ENCODE assay signal across 8 cellular contexts in genomic region chr17:2593846-2594656, GRCh38. TPM values are rescaled to one million over a fixed set of nuclear protein-coding genes. Genes with fewer than 3 reads are reported as not detected.
DNase-seq lines count a peak whose midpoint lies in the region; ATAC-seq and TF ChIP-seq lines count a peak whose summit lies in the region.

No MANE protein-coding gene starts in this region.

- H3K4me1 Mint-ChIP-seq in CD4-positive, CD25-positive, alpha-beta regulatory T cell: peaks cover 22 to 42% (median 34%) of the 10 kb centered on the region in 4 donors

- H3K27ac ChIP-seq in CD4-positive, CD25-positive, alpha-beta regulatory T cell (ENCODE audit: insufficient read depth, low read length, poor library complexity, severe bottlenecking): peak overlapping the region; percentile 98
- H3K27ac ChIP-seq in PC-3 (ENCODE audit: low read length) (peak overlapping the region; percentile 90), esophagus muscularis mucosa (replicated peaks in 1 of 4) (peak overlapping the region; percentile 97 to 99 (median 98))

- no TSS peak for BruUV-seq in PC-3 (replicated peaks; lab: Mats Ljungman, UMichigan)

- 0% methylated on average over 19 of the region's 73 CpGs for WGBS in esophagus muscularis mucosa

- peaks cover 38% of the 10 kb centered on the region for H4K20me1 ChIP-seq in PC-3 (ENCODE audit: low read length)

- peaks cover 45% of the 10 kb centered on the region for H3K4me1 ChIP-seq in CD4-positive, CD25-positive, alpha-beta regulatory T cell (ENCODE audit: control insufficient read depth, insufficient read depth, low read length, poor library complexity, severe bottlenecking)
- H3K4me1 ChIP-seq in PC-3 (ENCODE audit: insufficient read depth, low read length): peaks cover 27% of the 10 kb centered on the region
- H3K4me1 ChIP-seq in esophagus muscularis mucosa: peaks cover 47 to 58% (median 54%) of the 10 kb centered on the region in 4 donors

- peak overlapping the region; percentile 61 for H2AFZ ChIP-seq in PC-3 (ENCODE audit: low read length)

- peak; percentile 62 to 68 for ATAC-seq in CD4-positive, CD25-positive, alpha-beta regulatory T cell (ENCODE audit: low read depth in 2 of 2)
- ATAC-seq in GM19438 (IDR thresholded peaks at IDR 0.05; ENCODE audit: low read depth, unreplicated experiment): peak; percentile 53
- ATAC-seq in HG03571 (IDR thresholded peaks at IDR 0.05; ENCODE audit: unreplicated experiment): peak; percentile 51
- peak; percentile 42 for ATAC-seq in PC-3

- H3K9me2 ChIP-seq in PC-3 (replicated peaks; ENCODE audit: low read length): no peaks in the 10 kb centered on the region

- peak overlapping the region; percentile 93 to 100 (median 96) for H3K4me3 Mint-ChIP-seq in CD4-positive, CD25-positive, alpha-beta regulatory T cell

- POLR2A ChIA-PET in PC-3 (lab: Charles Lee; ENCODE audit: unreplicated experiment): interaction anchor here (0.5 to 0.7 kb wide), 4 partner anchors 18 to 160 kb away, joined by 3 to 12 read pairs (median 8); no protein-coding TSS in a partner anchor

- H3K27ac Mint-ChIP-seq in CD4-positive, CD25-positive, alpha-beta regulatory T cell: peak overlapping the region; percentile 82 to 97 (median 92)

- peak; percentile 74 to 90 (median 88) for DNase-seq in CD4-positive, CD25-positive, alpha-beta regulatory T cell
- peak; percentile 51 for DNase-seq in PC-3
- DNase-seq in activated T-cell treated with anti-CD3 and anti-CD28 coated beads, Interleukin-2, amount 50 U/mL, for 48 hours: peak; percentile 88
- DNase-seq in esophagus muscularis mucosa (ENCODE audit: extremely low spot score): peak; percentile 94
- peak; percentile 82 for DNase-seq in myocyte (ENCODE audit: low read depth)
- peak; percentile 54 to 72 for DNase-seq in stimulated activated CD8-positive, alpha-beta memory T cell treated with anti-CD3 and anti-CD28 coated beads, Interleukin-7, amount 100 ng/mL, for 48 hours (ENCODE audit: extremely low read depth in 1 of 2, low read depth in 1 of 2)

- peak overlapping the region; percentile 98 for H3K4me3 ChIP-seq in CD4-positive, CD25-positive, alpha-beta regulatory T cell (ENCODE audit: low read depth, low read length)
- peak overlapping the region; percentile 99 for H3K4me3 ChIP-seq in PC-3 (ENCODE audit: low read length)
- H3K4me3 ChIP-seq in esophagus muscularis mucosa: peak overlapping the region; percentile 88 to 99 (median 97)

- TF ChIP-seq CTCF in PC-3 (conservative IDR thresholded peaks at IDR 0.05; ENCODE audit: low read depth, low read length): no peak
- TF ChIP-seq CTCF in esophagus muscularis mucosa (IDR thresholded peaks at IDR 0.05): no peak

- H3K27me3 ChIP-seq in CD4-positive, CD25-positive, alpha-beta regulatory T cell (ENCODE audit: control insufficient read depth, insufficient read depth, low read length): no peaks in the 10 kb centered on the region
- H3K27me3 ChIP-seq in PC-3 (ENCODE audit: low read length) (no peaks in the 10 kb centered on the region), esophagus muscularis mucosa (no peaks in the 10 kb centered on the region)

- no peaks in the 10 kb centered on the region for H3K27me3 Mint-ChIP-seq in CD4-positive, CD25-positive, alpha-beta regulatory T cell

- no peaks in the 10 kb centered on the region for H3K9me3 ChIP-seq in CD4-positive, CD25-positive, alpha-beta regulatory T cell (ENCODE audit: control insufficient read depth in 2 of 2, low read length in 2 of 2)
- no peaks in the 10 kb centered on the region for H3K9me3 ChIP-seq in PC-3 (ENCODE audit: low read length)
- no peaks in the 10 kb centered on the region for H3K9me3 ChIP-seq in esophagus muscularis mucosa

- no peak for TF ChIP-seq POLR2A in esophagus muscularis mucosa (IDR thresholded peaks at IDR 0.05; ENCODE audit: low read depth)

- H3K36me3 Mint-ChIP-seq in CD4-positive, CD25-positive, alpha-beta regulatory T cell: no peaks in the 10 kb centered on the region

- no peaks in the 10 kb centered on the region for H3K36me3 ChIP-seq in CD4-positive, CD25-positive, alpha-beta regulatory T cell (ENCODE audit: control insufficient read depth, insufficient read depth, low read length)
- H3K36me3 ChIP-seq in PC-3 (ENCODE audit: low read depth, low read length): no peaks in the 10 kb centered on the region
- no peaks in the 10 kb centered on the region for H3K36me3 ChIP-seq in esophagus muscularis mucosa

- intact Hi-C loops in PC-3 (cut with micrococcal nuclease) (loop anchor here (5.0 to 10.0 kb wide), 2 partner anchors 61 to 82 kb away; partner anchors contain the start of gene METTL16), esophagus muscularis mucosa (cut with DNase I) (loop anchor here (5.0 kb wide), 1 partner anchor 93 kb away; no protein-coding TSS in a partner anchor)

- peak overlapping the region; percentile 90 for H3K4me2 ChIP-seq in PC-3 (ENCODE audit: low read length)

- TF ChIP-seq EP300 in esophagus muscularis mucosa (IDR thresholded peaks at IDR 0.05): no peak

- CTCF ChIA-PET in PC-3 (lab: Charles Lee): interaction anchor here (0.6 kb wide), 1 partner anchor 75 kb away, joined by 3 read pairs; no protein-coding TSS in a partner anchor

- H3K79me2 ChIP-seq in PC-3 (ENCODE audit: low read length): peaks cover 53% of the 10 kb centered on the region

- H3K9ac ChIP-seq in PC-3 (ENCODE audit: low read length): peak overlapping the region; percentile 97

- H3F3A ChIP-seq in PC-3 (ENCODE audit: low read length, unreplicated experiment): no peaks in the 10 kb centered on the region

- peaks cover 0 to 1% (median 0%) of the 10 kb centered on the region in 7 donors for H3K9me3 Mint-ChIP-seq in CD4-positive, CD25-positive, alpha-beta regulatory T cell

RNA-seq across cellular contexts. Expression of gene PAFAH1B1, which starts 0.6 kb away (rescaled TPM):
- total RNA-seq in CD4-positive, CD25-positive, alpha-beta regulatory T cell: 174 TPM
- 10 to 100 TPM; 20.6 to 39.7 (median 27.3) TPM for polyA plus RNA-seq in CD4-positive, CD25-positive, alpha-beta regulatory T cell
- total RNA-seq in PC-3 (2014; rRNA removed): 45.0 and 49.1 TPM in 2 replicates
- total RNA-seq in esophagus muscularis mucosa: 100 to 1,000 TPM in 2 of 4 donors, 10 to 100 TPM in 2; 86.5 to 119 (median 102) TPM
- total RNA-seq in myocyte: 120 and 123 TPM in 2 replicates
- polyA plus RNA-seq in myocyte (2012): 100 TPM

Comparison
In these comparisons a context has a peak if more than half of its experiments do, and no peak if none do; other contexts are left out.
1. Peak in every context shown above with its lines: DNase-seq, ATAC-seq, H3K4me3 ChIP-seq and H3K27ac ChIP-seq.